In the genomic region with DNA sequence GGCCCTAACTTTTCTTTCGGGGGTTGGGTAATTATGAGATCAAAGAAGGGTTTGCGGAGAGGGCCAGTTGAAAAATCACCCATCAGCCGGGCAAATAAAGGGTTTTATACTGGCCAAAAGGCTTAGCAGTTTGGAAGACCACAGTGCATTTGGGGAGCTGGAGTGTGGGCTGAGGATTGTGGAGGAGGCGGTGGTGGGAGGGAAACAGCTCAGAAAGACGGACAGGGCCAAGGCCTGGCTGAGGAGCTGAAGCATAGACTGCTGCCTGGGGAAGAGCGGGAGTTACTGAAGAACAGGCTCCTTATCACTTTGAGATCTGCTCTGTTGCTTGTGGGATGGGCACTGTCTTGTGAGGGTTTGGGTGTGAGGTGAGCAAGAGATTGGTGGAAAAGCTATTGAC, we compare ENCODE assay signal across 1 cellular context.
TF ChIP-seq lines count a peak whose summit lies in the region.

No MANE protein-coding gene starts in this region.

TF ChIP-seq in GM23338, 12 proteins besides CTCF, POLR2A, EP300 and RAD21 (continued from another document):
- TF ChIP-seq, protein P1, sequence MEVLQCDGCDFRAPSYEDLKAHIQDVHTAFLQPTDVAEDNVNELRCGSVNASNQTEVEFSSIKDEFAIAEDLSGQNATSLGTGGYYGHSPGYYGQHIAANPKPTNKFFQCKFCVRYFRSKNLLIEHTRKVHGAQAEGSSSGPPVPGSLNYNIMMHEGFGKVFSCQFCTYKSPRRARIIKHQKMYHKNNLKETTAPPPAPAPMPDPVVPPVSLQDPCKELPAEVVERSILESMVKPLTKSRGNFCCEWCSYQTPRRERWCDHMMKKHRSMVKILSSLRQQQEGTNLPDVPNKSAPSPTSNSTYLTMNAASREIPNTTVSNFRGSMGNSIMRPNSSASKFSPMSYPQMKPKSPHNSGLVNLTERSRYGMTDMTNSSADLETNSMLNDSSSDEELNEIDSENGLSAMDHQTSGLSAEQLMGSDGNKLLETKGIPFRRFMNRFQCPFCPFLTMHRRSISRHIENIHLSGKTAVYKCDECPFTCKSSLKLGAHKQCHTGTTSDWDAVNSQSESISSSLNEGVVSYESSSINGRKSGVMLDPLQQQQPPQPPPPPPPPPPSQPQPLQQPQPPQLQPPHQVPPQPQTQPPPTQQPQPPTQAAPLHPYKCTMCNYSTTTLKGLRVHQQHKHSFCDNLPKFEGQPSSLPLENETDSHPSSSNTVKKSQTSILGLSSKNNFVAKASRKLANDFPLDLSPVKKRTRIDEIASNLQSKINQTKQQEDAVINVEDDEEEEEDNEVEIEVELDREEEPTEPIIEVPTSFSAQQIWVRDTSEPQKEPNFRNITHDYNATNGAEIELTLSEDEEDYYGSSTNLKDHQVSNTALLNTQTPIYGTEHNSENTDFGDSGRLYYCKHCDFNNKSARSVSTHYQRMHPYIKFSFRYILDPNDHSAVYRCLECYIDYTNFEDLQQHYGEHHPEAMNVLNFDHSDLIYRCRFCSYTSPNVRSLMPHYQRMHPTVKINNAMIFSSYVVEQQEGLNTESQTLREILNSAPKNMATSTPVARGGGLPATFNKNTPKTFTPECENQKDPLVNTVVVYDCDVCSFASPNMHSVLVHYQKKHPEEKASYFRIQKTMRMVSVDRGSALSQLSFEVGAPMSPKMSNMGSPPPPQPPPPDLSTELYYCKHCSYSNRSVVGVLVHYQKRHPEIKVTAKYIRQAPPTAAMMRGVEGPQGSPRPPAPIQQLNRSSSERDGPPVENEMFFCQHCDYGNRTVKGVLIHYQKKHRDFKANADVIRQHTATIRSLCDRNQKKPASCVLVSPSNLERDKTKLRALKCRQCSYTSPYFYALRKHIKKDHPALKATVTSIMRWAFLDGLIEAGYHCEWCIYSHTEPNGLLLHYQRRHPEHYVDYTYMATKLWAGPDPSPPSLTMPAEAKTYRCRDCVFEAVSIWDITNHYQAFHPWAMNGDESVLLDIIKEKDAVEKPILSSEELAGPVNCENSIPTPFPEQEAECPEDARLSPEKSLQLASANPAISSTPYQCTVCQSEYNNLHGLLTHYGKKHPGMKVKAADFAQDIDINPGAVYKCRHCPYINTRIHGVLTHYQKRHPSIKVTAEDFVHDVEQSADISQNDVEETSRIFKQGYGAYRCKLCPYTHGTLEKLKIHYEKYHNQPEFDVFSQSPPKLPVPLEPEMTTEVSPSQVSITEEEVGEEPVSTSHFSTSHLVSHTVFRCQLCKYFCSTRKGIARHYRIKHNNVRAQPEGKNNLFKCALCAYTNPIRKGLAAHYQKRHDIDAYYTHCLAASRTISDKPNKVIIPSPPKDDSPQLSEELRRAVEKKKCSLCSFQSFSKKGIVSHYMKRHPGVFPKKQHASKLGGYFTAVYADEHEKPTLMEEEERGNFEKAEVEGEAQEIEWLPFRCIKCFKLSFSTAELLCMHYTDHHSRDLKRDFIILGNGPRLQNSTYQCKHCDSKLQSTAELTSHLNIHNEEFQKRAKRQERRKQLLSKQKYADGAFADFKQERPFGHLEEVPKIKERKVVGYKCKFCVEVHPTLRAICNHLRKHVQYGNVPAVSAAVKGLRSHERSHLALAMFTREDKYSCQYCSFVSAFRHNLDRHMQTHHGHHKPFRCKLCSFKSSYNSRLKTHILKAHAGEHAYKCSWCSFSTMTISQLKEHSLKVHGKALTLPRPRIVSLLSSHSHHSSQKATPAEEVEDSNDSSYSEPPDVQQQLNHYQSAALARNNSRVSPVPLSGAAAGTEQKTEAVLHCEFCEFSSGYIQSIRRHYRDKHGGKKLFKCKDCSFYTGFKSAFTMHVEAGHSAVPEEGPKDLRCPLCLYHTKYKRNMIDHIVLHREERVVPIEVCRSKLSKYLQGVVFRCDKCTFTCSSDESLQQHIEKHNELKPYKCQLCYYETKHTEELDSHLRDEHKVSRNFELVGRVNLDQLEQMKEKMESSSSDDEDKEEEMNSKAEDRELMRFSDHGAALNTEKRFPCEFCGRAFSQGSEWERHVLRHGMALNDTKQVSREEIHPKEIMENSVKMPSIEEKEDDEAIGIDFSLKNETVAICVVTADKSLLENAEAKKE (CRISPR knock-in tag; IDR thresholded peaks at IDR 0.05), result no peak
- TF ChIP-seq, protein P2, sequence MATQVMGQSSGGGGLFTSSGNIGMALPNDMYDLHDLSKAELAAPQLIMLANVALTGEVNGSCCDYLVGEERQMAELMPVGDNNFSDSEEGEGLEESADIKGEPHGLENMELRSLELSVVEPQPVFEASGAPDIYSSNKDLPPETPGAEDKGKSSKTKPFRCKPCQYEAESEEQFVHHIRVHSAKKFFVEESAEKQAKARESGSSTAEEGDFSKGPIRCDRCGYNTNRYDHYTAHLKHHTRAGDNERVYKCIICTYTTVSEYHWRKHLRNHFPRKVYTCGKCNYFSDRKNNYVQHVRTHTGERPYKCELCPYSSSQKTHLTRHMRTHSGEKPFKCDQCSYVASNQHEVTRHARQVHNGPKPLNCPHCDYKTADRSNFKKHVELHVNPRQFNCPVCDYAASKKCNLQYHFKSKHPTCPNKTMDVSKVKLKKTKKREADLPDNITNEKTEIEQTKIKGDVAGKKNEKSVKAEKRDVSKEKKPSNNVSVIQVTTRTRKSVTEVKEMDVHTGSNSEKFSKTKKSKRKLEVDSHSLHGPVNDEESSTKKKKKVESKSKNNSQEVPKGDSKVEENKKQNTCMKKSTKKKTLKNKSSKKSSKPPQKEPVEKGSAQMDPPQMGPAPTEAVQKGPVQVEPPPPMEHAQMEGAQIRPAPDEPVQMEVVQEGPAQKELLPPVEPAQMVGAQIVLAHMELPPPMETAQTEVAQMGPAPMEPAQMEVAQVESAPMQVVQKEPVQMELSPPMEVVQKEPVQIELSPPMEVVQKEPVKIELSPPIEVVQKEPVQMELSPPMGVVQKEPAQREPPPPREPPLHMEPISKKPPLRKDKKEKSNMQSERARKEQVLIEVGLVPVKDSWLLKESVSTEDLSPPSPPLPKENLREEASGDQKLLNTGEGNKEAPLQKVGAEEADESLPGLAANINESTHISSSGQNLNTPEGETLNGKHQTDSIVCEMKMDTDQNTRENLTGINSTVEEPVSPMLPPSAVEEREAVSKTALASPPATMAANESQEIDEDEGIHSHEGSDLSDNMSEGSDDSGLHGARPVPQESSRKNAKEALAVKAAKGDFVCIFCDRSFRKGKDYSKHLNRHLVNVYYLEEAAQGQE (IDR thresholded peaks at IDR 0.05; ENCODE audit: unreplicated experiment), result no peak
- no peak for TF ChIP-seq STAT1 (IDR thresholded peaks at IDR 0.05; ENCODE audit: unreplicated experiment)
- no peak for TF ChIP-seq NANOG (IDR thresholded peaks at IDR 0.05; ENCODE audit: borderline replicate concordance)
TF ChIP-seq in GM23338: peak in this region for 0.
